Comparison of ENCODE assay signal across 8 cellular contexts in the genomic region with DNA sequence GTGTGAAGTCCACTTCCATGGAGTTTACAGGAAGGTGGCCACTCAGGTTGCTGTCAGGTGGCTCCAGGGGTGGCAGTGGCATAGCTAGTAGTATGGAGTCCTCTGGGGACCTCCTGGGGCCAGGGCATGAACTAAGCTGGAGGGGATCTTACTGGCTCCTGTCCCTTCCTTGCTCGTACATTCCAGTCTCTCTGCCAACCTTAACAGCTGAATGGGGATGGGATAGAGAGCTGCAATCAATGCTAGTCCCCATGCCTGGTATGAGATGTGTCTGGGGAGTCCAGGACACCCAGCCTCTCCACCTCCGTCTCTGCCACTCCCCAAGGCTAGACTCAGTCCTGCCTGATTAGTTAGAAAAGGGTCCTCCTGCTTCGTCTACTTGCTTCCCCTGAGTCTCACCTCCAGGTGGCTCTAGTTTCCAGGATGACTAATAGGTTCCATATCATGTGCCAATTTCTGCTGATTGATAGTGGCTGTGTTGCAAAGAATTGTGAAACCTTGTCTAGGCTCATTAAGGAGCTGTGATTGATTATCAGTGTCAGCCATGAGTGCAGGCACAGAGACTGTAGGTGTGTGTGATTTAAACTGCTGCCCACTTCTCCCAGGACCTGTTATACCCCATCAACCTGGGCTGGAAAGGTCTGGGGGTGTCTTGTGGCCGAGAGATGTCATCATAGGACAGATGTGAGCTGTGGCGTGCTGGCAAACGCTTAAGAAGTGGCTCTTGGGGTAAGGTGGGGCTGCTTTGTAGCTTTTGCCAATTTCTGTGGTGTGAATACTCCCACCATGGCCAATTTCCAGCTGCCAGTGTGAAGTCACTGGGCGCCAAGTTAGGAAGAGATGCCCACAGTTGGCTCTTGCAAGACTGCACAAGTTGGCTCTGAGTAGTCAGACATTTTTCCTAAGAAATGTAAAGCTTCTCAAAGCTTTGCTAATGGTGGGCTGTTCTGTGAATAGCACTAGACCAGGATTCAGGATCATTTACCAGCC. TPM values are rescaled to one million over a fixed set of nuclear protein-coding genes. Genes with fewer than 3 reads are reported as not detected.
DNase-seq lines count a peak whose midpoint lies in the region; ATAC-seq and TF ChIP-seq lines count a peak whose summit lies in the region.

No MANE protein-coding gene starts in this region.

- no peak for DNase-seq in activated T-cell treated with anti-CD3 and anti-CD28 coated beads, Interleukin-2, amount 50 U/mL, for 4 hours
- no peak for DNase-seq in activated T-cell treated with anti-CD3 and anti-CD28 coated beads, Interleukin-2, amount 50 U/mL, for 24 hours
- DNase-seq in PC-9 (peak; percentile 63 to 93), fibroblast of villous mesenchyme (ENCODE audit: low read depth) (peak; percentile 85), tibial artery (no peak), NCI-H187 (lab: John Stamatoyannopoulos, UW) (no peak), hippocampal formation (lab: John Stamatoyannopoulos, UW) (no peak)
- no peak for DNase-seq in effector memory CD4-positive, alpha-beta T cell

- H3K27ac ChIP-seq in PC-9 (peak overlapping the region; percentile 79), tibial artery (no peak overlapping the region)
- H3K27ac ChIP-seq in effector memory CD4-positive, alpha-beta T cell (ENCODE audit: insufficient read depth, low read length, poor library complexity, severe bottlenecking) = no peak overlapping the region

- intact Hi-C loops in PC-9 (cut with micrococcal nuclease; ENCODE audit: unreplicated experiment) = loop anchor here (1.0 to 5.0 kb wide), 2 partner anchors 53 to 59 kb away; a partner anchor contains a TSS
- intact Hi-C loops in tibial artery (cut with DNase I; ENCODE audit: low total_unique reads) = no loop called here

- H3F3A ChIP-seq in PC-9 (ENCODE audit: insufficient read depth, low read depth) = peaks cover 46% of the 10 kb centered on the region

- no peaks in the 10 kb centered on the region for H3K4me1 Mint-ChIP-seq in activated T-cell treated with anti-CD3 and anti-CD28 coated beads, Interleukin-2, amount 50 U/mL, for 4 hours (ENCODE audit: low read depth)
- H3K4me1 Mint-ChIP-seq in activated T-cell treated with anti-CD3 and anti-CD28 coated beads, Interleukin-2, amount 50 U/mL, for 24 hours (ENCODE audit: low read depth) = no peaks in the 10 kb centered on the region

- TF ChIP-seq CTCF in PC-9 (conservative IDR thresholded peaks at IDR 0.05) (peak; percentile 58; the same call in 1 of the 2 replicates), fibroblast of villous mesenchyme (IDR thresholded peaks at IDR 0.05; ENCODE audit: insufficient read depth, low read depth, low read length) (peak; percentile 33), tibial artery (IDR thresholded peaks at IDR 0.05) (peak; percentile 23 to 38)

- H3K27me3 ChIP-seq in PC-9 (ENCODE audit: insufficient read depth, low read depth) (no peaks in the 10 kb centered on the region), tibial artery (no peaks in the 10 kb centered on the region)
- no peaks in the 10 kb centered on the region for H3K27me3 ChIP-seq in effector memory CD4-positive, alpha-beta T cell (replicated peaks; ENCODE audit: control insufficient read depth, insufficient read depth, low read length, poor library complexity, severe bottlenecking)

- no peaks in the 10 kb centered on the region for H3K9me3 Mint-ChIP-seq in activated T-cell treated with anti-CD3 and anti-CD28 coated beads, Interleukin-2, amount 50 U/mL, for 4 hours
- H3K9me3 Mint-ChIP-seq in activated T-cell treated with anti-CD3 and anti-CD28 coated beads, Interleukin-2, amount 50 U/mL, for 24 hours = no peaks in the 10 kb centered on the region

- H2AFZ ChIP-seq in PC-9 = no peak overlapping the region

- no peaks in the 10 kb centered on the region for H3K36me3 Mint-ChIP-seq in activated T-cell treated with anti-CD3 and anti-CD28 coated beads, Interleukin-2, amount 50 U/mL, for 4 hours (ENCODE audit: insufficient read depth)
- no peaks in the 10 kb centered on the region for H3K36me3 Mint-ChIP-seq in activated T-cell treated with anti-CD3 and anti-CD28 coated beads, Interleukin-2, amount 50 U/mL, for 24 hours (ENCODE audit: low read depth)

- POLR2A ChIA-PET in PC-9 (lab: Charles Lee; ENCODE audit: unreplicated experiment) = no interaction called here

- H3K4me2 ChIP-seq in PC-9 = peak overlapping the region; percentile 41

- H3K4me1 ChIP-seq in PC-9 (replicated peaks; ENCODE audit: insufficient read depth) = peaks cover 66% of the 10 kb centered on the region
- peaks cover 0 to 23% (median 21%) of the 10 kb centered on the region in 4 donors for H3K4me1 ChIP-seq in tibial artery
- H3K4me1 ChIP-seq in effector memory CD4-positive, alpha-beta T cell (ENCODE audit: control insufficient read depth, insufficient read depth, low read length, poor library complexity, severe bottlenecking) = no peaks in the 10 kb centered on the region

- no peaks in the 10 kb centered on the region for H3K9me3 ChIP-seq in PC-9 (ENCODE audit: insufficient read depth, low read depth)
- H3K9me3 ChIP-seq in tibial artery = no peaks in the 10 kb centered on the region
- no peaks in the 10 kb centered on the region for H3K9me3 ChIP-seq in effector memory CD4-positive, alpha-beta T cell (ENCODE audit: control insufficient read depth, low read length)

- no peak overlapping the region for H3K4me3 Mint-ChIP-seq in activated T-cell treated with anti-CD3 and anti-CD28 coated beads, Interleukin-2, amount 50 U/mL, for 4 hours
- H3K4me3 Mint-ChIP-seq in activated T-cell treated with anti-CD3 and anti-CD28 coated beads, Interleukin-2, amount 50 U/mL, for 24 hours = no peak overlapping the region

- peaks cover 9% of the 10 kb centered on the region for H3K27me3 Mint-ChIP-seq in activated T-cell treated with anti-CD3 and anti-CD28 coated beads, Interleukin-2, amount 50 U/mL, for 4 hours (ENCODE audit: low read depth)
- peaks cover 6% of the 10 kb centered on the region for H3K27me3 Mint-ChIP-seq in activated T-cell treated with anti-CD3 and anti-CD28 coated beads, Interleukin-2, amount 50 U/mL, for 24 hours

- H3K79me2 ChIP-seq in PC-9 (ENCODE audit: low read depth) = no peaks in the 10 kb centered on the region

- no peak overlapping the region for H3K4me3 ChIP-seq in PC-9
- no peak overlapping the region for H3K4me3 ChIP-seq in fibroblast of villous mesenchyme (ENCODE audit: low read depth, low read length)
- no peak overlapping the region for H3K4me3 ChIP-seq in tibial artery
- no peak overlapping the region for H3K4me3 ChIP-seq in effector memory CD4-positive, alpha-beta T cell (ENCODE audit: insufficient read depth, low read depth, low read length, poor library complexity, severe bottlenecking)

- BruUV-seq in PC-9 (replicated peaks; lab: Mats Ljungman, UMichigan) = no TSS peak

- ATAC-seq in activated T-cell treated with anti-CD3 and anti-CD28 coated beads, Interleukin-2, amount 50 U/mL, for 4 hours = peak; percentile 50 to 56

- H4K20me1 ChIP-seq in PC-9 (ENCODE audit: insufficient read depth) = no peaks in the 10 kb centered on the region

- no peak overlapping the region for H3K27ac Mint-ChIP-seq in activated T-cell treated with anti-CD3 and anti-CD28 coated beads, Interleukin-2, amount 50 U/mL, for 24 hours

- H3K9me2 ChIP-seq in PC-9 (ENCODE audit: insufficient read depth) = no peaks in the 10 kb centered on the region

- CTCF ChIA-PET in PC-9 (lab: Charles Lee) = interaction anchor here (0.6 to 1.9 kb wide), 3 partner anchors 15 to 53 kb away, joined by 3 to 7 read pairs (median 3); no protein-coding TSS in a partner anchor

- H3K36me3 ChIP-seq in PC-9 (ENCODE audit: low read depth) (no peaks in the 10 kb centered on the region), tibial artery (no peaks in the 10 kb centered on the region)
- no peaks in the 10 kb centered on the region for H3K36me3 ChIP-seq in effector memory CD4-positive, alpha-beta T cell (ENCODE audit: control insufficient read depth, insufficient read depth, low read length)

RNA-seq across cellular contexts. Expression of a gene that starts 59.8 kb away (rescaled TPM):
- not detected for total RNA-seq in activated T-cell treated with anti-CD3 and anti-CD28 coated beads, Interleukin-2, amount 50 U/mL, for 4 hours
- total RNA-seq in PC-9 (2021) (0.73 and 1.6 TPM in 2 replicates), fibroblast of villous mesenchyme (3.5 and 5.8 TPM in 2 replicates)

Comparison
In these comparisons a context has a peak if more than half of its experiments do, and no peak if none do; other contexts are left out.
1. DNase-seq: peak in PC-9 (2 of 2) and fibroblast of villous mesenchyme (single experiment); none in activated T-cell treated with anti-CD3 and anti-CD28 coated beads, Interleukin-2, amount 50 U/mL, for 4 hours (single experiment), activated T-cell treated with anti-CD3 and anti-CD28 coated beads, Interleukin-2, amount 50 U/mL, for 24 hours (single experiment), tibial artery (0 of 2), NCI-H187 (0 of 2), hippocampal formation (0 of 2) and effector memory CD4-positive, alpha-beta T cell (0 of 3).
2. Peak in every context shown above with its lines, with median percentiles within 50 percentile points of each other: CTCF ChIP-seq.